ENCODE assay signal across 4 cellular contexts in the genomic region with DNA sequence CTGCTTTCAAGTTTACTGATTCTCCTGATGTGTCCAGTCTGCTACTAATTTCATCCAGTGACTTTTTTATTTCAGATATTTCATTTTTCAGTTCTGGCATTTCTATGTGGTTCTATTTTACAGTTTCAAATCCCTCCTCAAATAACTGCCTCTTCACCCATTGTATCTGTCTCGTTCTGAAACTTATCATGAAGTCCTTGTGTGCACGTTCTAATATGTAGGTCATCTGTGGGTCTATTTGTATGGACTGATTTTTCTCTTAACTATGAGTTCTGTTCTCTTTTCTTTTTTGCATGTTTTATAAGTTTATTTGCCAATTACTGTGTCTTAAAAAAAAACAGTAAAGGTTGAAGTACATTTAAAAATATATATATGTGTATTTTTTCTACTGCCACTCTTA.
TF ChIP-seq lines count a peak whose summit lies in the region.

No MANE protein-coding gene starts in this region.

TF ChIP-seq in A549, 52 proteins besides CTCF, POLR2A, EP300 and RAD21:
- TF ChIP-seq ZNF302 (CRISPR knock-in tag; IDR thresholded peaks at IDR 0.05), result no peak
- TF ChIP-seq TFCP2L1 (CRISPR knock-in tag; IDR thresholded peaks at IDR 0.05), result no peak
- TF ChIP-seq NPAS2 (CRISPR knock-in tag; IDR thresholded peaks at IDR 0.05; ENCODE audit: borderline replicate concordance), result no peak
- TF ChIP-seq CHD2 (IDR thresholded peaks at IDR 0.05; ENCODE audit: low read length, partially characterized antibody), result no peak
- TF ChIP-seq EHMT2 (IDR thresholded peaks at IDR 0.05; ENCODE audit: low read depth), result no peak
- TF ChIP-seq PHF8 (IDR thresholded peaks at IDR 0.05; ENCODE audit: borderline replicate concordance, low read depth), result no peak
- no peak for TF ChIP-seq HEYL (CRISPR knock-in tag; IDR thresholded peaks at IDR 0.05)

TF ChIP-seq in HEK293, 187 proteins besides CTCF, POLR2A, EP300 and RAD21:
- TF ChIP-seq ZNF626 (tag by site-specific recombination; IDR thresholded peaks at IDR 0.05), result 0 out of 2 replicates have a peak, but pooled peaks have one; percentile 40
- no peak for TF ChIP-seq ZNF660 (tag by site-specific recombination; IDR thresholded peaks at IDR 0.05)
- no peak for TF ChIP-seq ZNF677 (tag by site-specific recombination; IDR thresholded peaks at IDR 0.05)
- TF ChIP-seq ZFP69B (tag by site-specific recombination; IDR thresholded peaks at IDR 0.05), result no peak
- TF ChIP-seq, protein P1, sequence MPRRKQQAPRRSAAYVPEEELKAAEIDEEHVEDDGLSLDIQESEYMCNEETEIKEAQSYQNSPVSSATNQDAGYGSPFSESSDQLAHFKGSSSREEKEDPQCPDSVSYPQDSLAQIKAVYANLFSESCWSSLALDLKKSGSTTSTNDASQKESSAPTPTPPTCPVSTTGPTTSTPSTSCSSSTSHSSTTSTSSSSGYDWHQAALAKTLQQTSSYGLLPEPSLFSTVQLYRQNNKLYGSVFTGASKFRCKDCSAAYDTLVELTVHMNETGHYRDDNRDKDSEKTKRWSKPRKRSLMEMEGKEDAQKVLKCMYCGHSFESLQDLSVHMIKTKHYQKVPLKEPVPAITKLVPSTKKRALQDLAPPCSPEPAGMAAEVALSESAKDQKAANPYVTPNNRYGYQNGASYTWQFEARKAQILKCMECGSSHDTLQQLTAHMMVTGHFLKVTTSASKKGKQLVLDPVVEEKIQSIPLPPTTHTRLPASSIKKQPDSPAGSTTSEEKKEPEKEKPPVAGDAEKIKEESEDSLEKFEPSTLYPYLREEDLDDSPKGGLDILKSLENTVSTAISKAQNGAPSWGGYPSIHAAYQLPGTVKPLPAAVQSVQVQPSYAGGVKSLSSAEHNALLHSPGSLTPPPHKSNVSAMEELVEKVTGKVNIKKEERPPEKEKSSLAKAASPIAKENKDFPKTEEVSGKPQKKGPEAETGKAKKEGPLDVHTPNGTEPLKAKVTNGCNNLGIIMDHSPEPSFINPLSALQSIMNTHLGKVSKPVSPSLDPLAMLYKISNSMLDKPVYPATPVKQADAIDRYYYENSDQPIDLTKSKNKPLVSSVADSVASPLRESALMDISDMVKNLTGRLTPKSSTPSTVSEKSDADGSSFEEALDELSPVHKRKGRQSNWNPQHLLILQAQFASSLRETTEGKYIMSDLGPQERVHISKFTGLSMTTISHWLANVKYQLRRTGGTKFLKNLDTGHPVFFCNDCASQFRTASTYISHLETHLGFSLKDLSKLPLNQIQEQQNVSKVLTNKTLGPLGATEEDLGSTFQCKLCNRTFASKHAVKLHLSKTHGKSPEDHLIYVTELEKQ (tag by site-specific recombination; IDR thresholded peaks at IDR 0.05; ENCODE audit: borderline replicate concordance), result no peak
- no peak for TF ChIP-seq ZNF544 (tag by site-specific recombination; IDR thresholded peaks at IDR 0.05)
- TF ChIP-seq SETDB1 (IDR thresholded peaks at IDR 0.05; ENCODE audit: insufficient read length, low read length), result peak; percentile 91

TF ChIP-seq in K562, 482 proteins besides CTCF, POLR2A, EP300 and RAD21:
- TF ChIP-seq, protein P2, sequence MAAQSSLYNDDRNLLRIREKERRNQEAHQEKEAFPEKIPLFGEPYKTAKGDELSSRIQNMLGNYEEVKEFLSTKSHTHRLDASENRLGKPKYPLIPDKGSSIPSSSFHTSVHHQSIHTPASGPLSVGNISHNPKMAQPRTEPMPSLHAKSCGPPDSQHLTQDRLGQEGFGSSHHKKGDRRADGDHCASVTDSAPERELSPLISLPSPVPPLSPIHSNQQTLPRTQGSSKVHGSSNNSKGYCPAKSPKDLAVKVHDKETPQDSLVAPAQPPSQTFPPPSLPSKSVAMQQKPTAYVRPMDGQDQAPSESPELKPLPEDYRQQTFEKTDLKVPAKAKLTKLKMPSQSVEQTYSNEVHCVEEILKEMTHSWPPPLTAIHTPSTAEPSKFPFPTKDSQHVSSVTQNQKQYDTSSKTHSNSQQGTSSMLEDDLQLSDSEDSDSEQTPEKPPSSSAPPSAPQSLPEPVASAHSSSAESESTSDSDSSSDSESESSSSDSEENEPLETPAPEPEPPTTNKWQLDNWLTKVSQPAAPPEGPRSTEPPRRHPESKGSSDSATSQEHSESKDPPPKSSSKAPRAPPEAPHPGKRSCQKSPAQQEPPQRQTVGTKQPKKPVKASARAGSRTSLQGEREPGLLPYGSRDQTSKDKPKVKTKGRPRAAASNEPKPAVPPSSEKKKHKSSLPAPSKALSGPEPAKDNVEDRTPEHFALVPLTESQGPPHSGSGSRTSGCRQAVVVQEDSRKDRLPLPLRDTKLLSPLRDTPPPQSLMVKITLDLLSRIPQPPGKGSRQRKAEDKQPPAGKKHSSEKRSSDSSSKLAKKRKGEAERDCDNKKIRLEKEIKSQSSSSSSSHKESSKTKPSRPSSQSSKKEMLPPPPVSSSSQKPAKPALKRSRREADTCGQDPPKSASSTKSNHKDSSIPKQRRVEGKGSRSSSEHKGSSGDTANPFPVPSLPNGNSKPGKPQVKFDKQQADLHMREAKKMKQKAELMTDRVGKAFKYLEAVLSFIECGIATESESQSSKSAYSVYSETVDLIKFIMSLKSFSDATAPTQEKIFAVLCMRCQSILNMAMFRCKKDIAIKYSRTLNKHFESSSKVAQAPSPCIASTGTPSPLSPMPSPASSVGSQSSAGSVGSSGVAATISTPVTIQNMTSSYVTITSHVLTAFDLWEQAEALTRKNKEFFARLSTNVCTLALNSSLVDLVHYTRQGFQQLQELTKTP (IDR thresholded peaks at IDR 0.05; ENCODE audit: low read depth in 1 of 2, partially characterized antibody in 2 of 2), result peak in 1 of 2 experiments; percentile 98
- TF ChIP-seq TRIM28 (IDR thresholded peaks at IDR 0.05) (peak; percentile 39; the same call in 1 of the 2 replicates), NONO (IDR thresholded peaks at IDR 0.05; ENCODE audit: low read depth in 2 of 2, low read length in 1 of 2) (no peak)

TF ChIP-seq in GM12891, 5 proteins besides CTCF, POLR2A, EP300 and RAD21 (continued from another document):
- no peak for TF ChIP-seq TAF1 (IDR thresholded peaks at IDR 0.05; ENCODE audit: low read depth, low read length)
- TF ChIP-seq POLR2AphosphoS5 (IDR thresholded peaks at IDR 0.05; ENCODE audit: low read depth, low read length), result no peak
- no peak for TF ChIP-seq SPI1 (IDR thresholded peaks at IDR 0.05; ENCODE audit: low read depth, low read length)
